8 cellular contexts compared by ENCODE assay signal in the genomic region with DNA sequence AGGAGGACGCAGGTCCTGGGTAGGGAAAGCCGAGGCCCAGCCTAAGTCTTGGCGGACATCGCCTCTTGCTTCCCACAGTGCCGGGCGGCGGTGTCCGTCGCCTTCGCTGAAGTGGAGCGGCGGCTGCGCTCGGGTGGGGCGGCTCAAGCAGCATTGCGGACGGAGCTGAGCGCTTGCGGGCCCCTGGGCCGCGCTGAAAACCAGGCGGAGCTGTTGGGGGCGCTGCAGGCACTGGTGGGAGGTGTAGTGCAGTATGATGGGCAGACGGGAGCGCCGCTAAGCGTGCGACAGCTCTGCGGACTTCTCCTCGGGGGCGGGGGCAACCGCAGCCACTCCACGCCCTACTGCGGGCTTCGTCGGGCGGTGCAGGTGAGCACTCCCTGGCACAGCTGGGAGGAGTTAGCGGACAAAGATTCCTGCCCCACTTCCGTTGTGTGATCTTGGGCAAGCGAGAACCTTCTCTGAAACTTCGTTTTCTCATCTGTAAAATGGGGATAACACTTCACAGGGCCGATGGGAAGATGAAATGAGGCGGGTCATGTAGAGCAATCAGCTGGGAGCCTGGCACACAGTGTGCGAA. TPM values are rescaled to one million over a fixed set of nuclear protein-coding genes. Genes with fewer than 3 reads are reported as not detected.
A peak's percentile ranks its signal among the peaks of the same experiment; 100 is the strongest.
DNase-seq lines count a peak whose midpoint lies in the region; ATAC-seq and TF ChIP-seq lines count a peak whose summit lies in the region.

No MANE protein-coding gene starts in this region.

- H3K9me3 Mint-ChIP-seq in mesothelial cell of epicardium, result no peaks in the 10 kb centered on the region

- H3K36me3 ChIP-seq in duodenal mucosa (ENCODE audit: control insufficient read depth in 1 of 2, insufficient read depth in 2 of 2, low read length in 2 of 2), result peaks cover 0 to 2% of the 10 kb centered on the region in 2 donors

- peaks cover 8% of the 10 kb centered on the region for H3K4me1 Mint-ChIP-seq in mesothelial cell of epicardium

- peak; percentile 26 for TF ChIP-seq CTCF in mesothelial cell of epicardium (IDR thresholded peaks at IDR 0.05; ENCODE audit: unreplicated experiment)

- peak overlapping the region; percentile 81 to 87 for H3K4me3 ChIP-seq in duodenal mucosa (ENCODE audit: low read depth in 1 of 2, low read length in 2 of 2)

- peaks cover 21% of the 10 kb centered on the region for H3K27me3 Mint-ChIP-seq in mesothelial cell of epicardium (ENCODE audit: low read depth)

- peak; percentile 81 for DNase-seq in A172 (ENCODE audit: low spot score)
- DNase-seq in NCI-H2171 treated with DMSO at 0.1 percent for 48 hours (lab: John Stamatoyannopoulos, UW), result peak; percentile 86
- peak; percentile 50 for DNase-seq in activated CD4-positive, alpha-beta T cell treated with anti-CD3 and anti-CD28 coated beads, Interleukin-2, amount 50 U/mL, for 1 hour
- peak; percentile 75 to 89 for DNase-seq in mesothelial cell of epicardium (ENCODE audit: low spot score in 2 of 2, unreplicated experiment in 2 of 2)
- peak; percentile 81 for DNase-seq in stimulated activated CD8-positive, alpha-beta memory T cell treated with anti-CD3 and anti-CD28 coated beads, Interleukin-4, amount 100 ng/mL, for 48 hours

- ATAC-seq in GM18511 (IDR thresholded peaks at IDR 0.05; ENCODE audit: unreplicated experiment) (peak; percentile 88), HG02981 (IDR thresholded peaks at IDR 0.05; ENCODE audit: unreplicated experiment) (peak; percentile 72)

- H3K4me1 ChIP-seq in duodenal mucosa (ENCODE audit: control insufficient read depth in 1 of 2, insufficient read depth in 2 of 2, low read length in 2 of 2), result peaks cover 0 to 10% of the 10 kb centered on the region in 2 donors

- no peaks in the 10 kb centered on the region for H3K9me3 ChIP-seq in duodenal mucosa (ENCODE audit: control insufficient read depth in 1 of 2, low read length in 2 of 2)

- H3K27ac ChIP-seq in duodenal mucosa (ENCODE audit: low read depth, low read length), result peak overlapping the region; percentile 91

- peak overlapping the region; percentile 98 for H3K27ac Mint-ChIP-seq in mesothelial cell of epicardium

- peak overlapping the region; percentile 92 for H3K4me3 Mint-ChIP-seq in mesothelial cell of epicardium

- H3K9ac ChIP-seq in duodenal mucosa (ENCODE audit: low read depth in 1 of 2, low read length in 2 of 2), result peak overlapping the region; percentile 59 to 70

- peaks cover 7 to 17% of the 10 kb centered on the region in 2 donors for H3K27me3 ChIP-seq in duodenal mucosa (ENCODE audit: control insufficient read depth in 1 of 2, insufficient read depth in 2 of 2, low read length in 2 of 2)

- H3K36me3 Mint-ChIP-seq in mesothelial cell of epicardium, result no peaks in the 10 kb centered on the region

RNA-seq across cellular contexts. Expression of a gene that starts 4.3 kb away (rescaled TPM):
- total RNA-seq in A172 (2014; rRNA removed; shearing (Covaris generic)), result 0.12 and 0.62 TPM in 2 replicates
- total RNA-seq in mesothelial cell of epicardium, result 16.2 to 20.6 TPM (median 19.1 TPM) in 3 replicates

Comparison
In these comparisons a context has a peak if more than half of its experiments do, and no peak if none do; other contexts are left out.
1. Peak in every context shown above with its lines: DNase-seq, ATAC-seq, H3K4me3 ChIP-seq and H3K27ac ChIP-seq.
2. RNA of a gene that starts 4.3 kb away (total RNA-seq): 16.2 to 20.6 TPM in mesothelial cell of epicardium; 0.12 to 0.62 TPM in A172; every median in the first group is over 10 times any median in the second.